In genomic region chr12:98509063-98509462, GRCh38 we compare ENCODE assay signal across 25 cellular contexts.
"Had no signal": no experiment of that assay in that cellular context is flagged by ENCODE, and none has a peak within 500 bp of the region (broad histone marks: within the 10 kb centered on the region; RNA-seq: fewer than 3 reads in every experiment).

No MANE protein-coding gene starts in this region.

- H3K27ac Mint-ChIP-seq: activated naive CD4-positive, alpha-beta T cell treated with anti-CD3 and anti-CD28 coated beads, Interleukin-2, amount 50 U/mL, for 24 hours; nephron; T-helper 2 cell treated with Interferon-gamma antibody and Interleukin-4, amounts not matched to agents 5 μg/mL and 100 μg/mL, for 36 hours had no signal

- H3K27ac ChIP-seq: adrenal gland, breast epithelium, hepatocyte, lower lobe of right lung, tibial nerve, uterus had no signal

- FAIRE-seq: astrocyte, islet of Langerhans had no signal

- H3K27me3 ChIP-seq: adrenal gland, breast epithelium, hepatocyte, tibial nerve, uterus had no signal

- H3K4me3 ChIP-seq: adrenal gland, breast epithelium, hepatocyte, lower lobe of right lung, tibial nerve, uterus had no signal

- ATAC-seq: activated CD4-positive, CD25-positive, alpha-beta regulatory T cell treated with anti-CD3 and anti-CD28 coated beads, Interleukin-2, amount 50 U/mL, for 24 hours; left colon; lower lobe of right lung; stimulated activated naive CD8-positive, alpha-beta T cell treated with anti-CD3 and anti-CD28 coated beads, Interleukin-15, Interleukin-2, amounts not matched to agents 100 U/mL and 50 U/mL, for 24 hours had no signal

- H3K4me1 ChIP-seq: breast epithelium had no signal

- H3K9me3 Mint-ChIP-seq: activated naive CD4-positive, alpha-beta T cell treated with anti-CD3 and anti-CD28 coated beads, Interleukin-2, amount 50 U/mL, for 24 hours; T-helper 2 cell treated with Interferon-gamma antibody and Interleukin-4, amounts not matched to agents 5 μg/mL and 100 μg/mL, for 36 hours had no signal

- DNase-seq: activated CD4-positive, alpha-beta T cell treated with anti-CD3 and anti-CD28 coated beads, Interleukin-2, amount 50 U/mL, for 1 hour; activated CD8-positive, alpha-beta memory T cell treated with anti-CD3 and anti-CD28 coated beads for 24 hours; activated CD8-positive, alpha-beta memory T cell treated with anti-CD3 and anti-CD28 coated beads, Interleukin-2, amount 50 U/mL, for 48 hours; activated effector memory CD4-positive, alpha-beta T cell treated with anti-CD3 and anti-CD28 coated beads, Interleukin-2, amount 50 U/mL, for 16 hours; adrenal gland; cerebellar nuclear complex; effector memory CD4-positive, alpha-beta T cell; foreskin fibroblast; left colon; lower lobe of right lung; occipital lobe; posterior cingulate gyrus; stimulated activated CD4-positive, alpha-beta T cell treated with anti-CD3 and anti-CD28 coated beads, Interleukin-2, amount 100 ng/mL, for 24 hours; stimulated activated naive CD8-positive, alpha-beta T cell treated with anti-CD3 and anti-CD28 coated beads, Interleukin-15, Interleukin-2, amounts not matched to agents 100 U/mL and 50 U/mL, for 24 hours; substantia nigra; uterus had no signal

- H3K36me3 ChIP-seq: adrenal gland, breast epithelium, lower lobe of right lung, tibial nerve, uterus had no signal

- H3K4me2 ChIP-seq: hepatocyte had no signal

- H2AFZ ChIP-seq: hepatocyte had no signal

- H3K9me3 ChIP-seq: adrenal gland, breast epithelium, lower lobe of right lung, tibial nerve, uterus had no signal

- H3K4me3 Mint-ChIP-seq: activated naive CD4-positive, alpha-beta T cell treated with anti-CD3 and anti-CD28 coated beads, Interleukin-2, amount 50 U/mL, for 24 hours; T-helper 2 cell treated with Interferon-gamma antibody and Interleukin-4, amounts not matched to agents 5 μg/mL and 100 μg/mL, for 36 hours had no signal
